Comparison of ENCODE assay signal across 8 cellular contexts in the genomic region with DNA sequence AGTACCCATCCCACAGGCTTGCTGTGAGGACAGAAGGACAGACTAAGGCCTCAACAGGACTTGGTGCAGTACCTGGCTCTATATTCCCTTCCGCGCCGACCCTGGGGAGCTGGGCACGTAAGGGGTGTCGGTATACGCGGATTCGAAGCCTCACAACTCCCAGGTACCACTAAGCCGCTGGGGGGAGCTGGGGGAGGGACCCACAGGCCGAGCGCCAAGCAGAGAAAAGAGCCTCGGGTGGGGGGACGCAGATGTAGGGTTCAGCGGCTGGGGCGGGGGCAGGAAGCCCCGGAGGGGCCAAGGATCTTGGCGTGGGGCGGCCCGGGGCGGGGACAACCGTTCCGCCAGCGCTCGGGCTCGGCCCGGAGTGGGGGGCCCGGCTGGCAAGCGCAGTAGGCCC.
DNase-seq lines count a peak whose midpoint lies in the region; ATAC-seq and TF ChIP-seq lines count a peak whose summit lies in the region.

No MANE protein-coding gene starts in this region.

- no peak overlapping the region for H3K18ac ChIP-seq in H9 (ENCODE audit: insufficient read length, low read depth, low read length)

- no peaks in the 10 kb centered on the region for H3K4me1 ChIP-seq in H9 (ENCODE audit: insufficient read depth, low read length)
- no peaks in the 10 kb centered on the region for H3K4me1 ChIP-seq in foreskin keratinocyte

- no CpG with 5 or more reads among the region's 28 CpGs for WGBS in H9 (ENCODE audit: extremely low coverage, insufficient read length, low lambda C conversion rate)

- peak overlapping the region; percentile 92 for H3K4me3 ChIP-seq in GM06990 (replicated peaks; ENCODE audit: low read depth, low read length)

- peaks cover 15 to 32% (median 25%) of the 10 kb centered on the region in 3 experiments; a peak in 6 of 7 replicates for H3K36me3 Mint-ChIP-seq in H9 (ENCODE audit: insufficient read depth in 1 of 3, low read depth in 3 of 3)
- H3K36me3 Mint-ChIP-seq in activated T-helper 1 cell treated with anti-CD3 and anti-CD28 coated beads, Interleukin-12 subunit alpha, Interleukin-12 subunit beta, Interleukin-2, Interleukin-4 antibody, amounts not matched to agents 30 ng/mL and 10 ng/mL and 1 ng/mL, durations not matched to agents 14 hours and 24 hours and 36 hours (ENCODE audit: low read depth), result peaks cover 26% of the 10 kb centered on the region

- peak overlapping the region; percentile 90 to 96 for H3K4me3 Mint-ChIP-seq in H9
- H3K4me3 Mint-ChIP-seq in activated T-helper 1 cell treated with anti-CD3 and anti-CD28 coated beads, Interleukin-12 subunit alpha, Interleukin-12 subunit beta, Interleukin-2, Interleukin-4 antibody, amounts not matched to agents 30 ng/mL and 10 ng/mL and 1 ng/mL, durations not matched to agents 14 hours and 24 hours and 36 hours, result peak overlapping the region; percentile 95

- no peak overlapping the region for H4K8ac ChIP-seq in H9 (replicated peaks; ENCODE audit: insufficient read length, low read depth, low read length)

- peaks cover 4% of the 10 kb centered on the region for H3K23me2 ChIP-seq in H9 (ENCODE audit: insufficient read length, low read depth, low read length, poor library complexity, severe bottlenecking)

- H3T11ph ChIP-seq in H9 (ENCODE audit: low read length), result no peak overlapping the region

- no peaks in the 10 kb centered on the region for H4K20me1 ChIP-seq in H9 (ENCODE audit: control insufficient read depth, insufficient read depth, insufficient read length)

- peaks cover 8% of the 10 kb centered on the region for H3K79me1 ChIP-seq in H9 (ENCODE audit: insufficient read depth, low read depth, low read length, poor library complexity, severe bottlenecking)

- H2AK5ac ChIP-seq in H9 (ENCODE audit: insufficient read length, low read length), result no peak overlapping the region

- peaks cover 10% of the 10 kb centered on the region for H3K27me3 Mint-ChIP-seq in H9 (ENCODE audit: low read depth)
- peaks cover 6% of the 10 kb centered on the region for H3K27me3 Mint-ChIP-seq in activated T-helper 1 cell treated with anti-CD3 and anti-CD28 coated beads, Interleukin-12 subunit alpha, Interleukin-12 subunit beta, Interleukin-2, Interleukin-4 antibody, amounts not matched to agents 30 ng/mL and 10 ng/mL and 1 ng/mL, durations not matched to agents 14 hours and 24 hours and 36 hours (ENCODE audit: insufficient read depth)

- no peak overlapping the region for H3K23ac ChIP-seq in H9 (ENCODE audit: insufficient read length, low read depth, low read length)

- ATAC-seq in foreskin keratinocyte (peak; percentile 36), omental fat pad (ENCODE audit: low FRiP score) (peak; percentile 22)

- TF ChIP-seq CTCF in GM06990 (IDR thresholded peaks at IDR 0.05; ENCODE audit: insufficient read depth, low read length, poor library complexity, severe bottlenecking) (peak; percentile 8), H9 (conservative IDR thresholded peaks at IDR 0.05) (no peak), foreskin keratinocyte (conservative IDR thresholded peaks at IDR 0.05) (no peak), omental fat pad (IDR thresholded peaks at IDR 0.05) (no peak)

- peaks cover 14% of the 10 kb centered on the region for H3K36me3 ChIP-seq in GM06990 (ENCODE audit: control insufficient read depth, insufficient read depth, low read length)

- H2AFZ ChIP-seq in H9 (ENCODE audit: low read length), result no peak overlapping the region

- peaks cover 10% of the 10 kb centered on the region; the same call in 1 of the 2 replicates for H3K79me2 ChIP-seq in H9 (ENCODE audit: insufficient read depth, low read length)

- no peak overlapping the region for H3K14ac ChIP-seq in H9 (ENCODE audit: insufficient read depth, low read length)

- H2BK20ac ChIP-seq in H9 (ENCODE audit: low read depth, low read length, poor library complexity, severe bottlenecking), result no peak overlapping the region

- no peak overlapping the region for H3K56ac ChIP-seq in H9 (ENCODE audit: insufficient read length, low read depth, low read length)

- no peak overlapping the region for H3K4ac ChIP-seq in H9 (ENCODE audit: low read depth, low read length)

- H3K9ac ChIP-seq in H9 (ENCODE audit: extremely low read depth, insufficient read length, low read length), result peak overlapping the region; percentile 60

- H2BK5ac ChIP-seq in H9 (ENCODE audit: insufficient read length, low read length), result no peak overlapping the region

- intact Hi-C loops in activated T-helper 1 cell treated with anti-CD3 and anti-CD28 coated beads, Interleukin-12 subunit alpha, Interleukin-12 subunit beta, Interleukin-2, Interleukin-4 antibody, amounts not matched to agents 30 ng/mL and 10 ng/mL and 1 ng/mL, durations not matched to agents 14 hours and 24 hours and 36 hours (cut with micrococcal nuclease), result loop anchor here (1.0 to 10.0 kb wide), 13 partner anchors 24 to 1461 kb away; a partner anchor contains a TSS

- no peak overlapping the region for H4K91ac ChIP-seq in H9 (ENCODE audit: insufficient read length, low read depth, low read length)

- no peak overlapping the region for H2BK15ac ChIP-seq in H9 (ENCODE audit: low read depth, low read length)

- no peaks in the 10 kb centered on the region for H3K9me3 ChIP-seq in H9 (ENCODE audit: control insufficient read depth, low read depth, low read length)

- no peaks in the 10 kb centered on the region for H3K9me3 Mint-ChIP-seq in H9
- no peaks in the 10 kb centered on the region for H3K9me3 Mint-ChIP-seq in activated T-helper 1 cell treated with anti-CD3 and anti-CD28 coated beads, Interleukin-12 subunit alpha, Interleukin-12 subunit beta, Interleukin-2, Interleukin-4 antibody, amounts not matched to agents 30 ng/mL and 10 ng/mL and 1 ng/mL, durations not matched to agents 14 hours and 24 hours and 36 hours

- H3K27me3 ChIP-seq in GM06990 (replicated peaks; ENCODE audit: control insufficient read depth, insufficient read depth, low read length) (no peaks in the 10 kb centered on the region), H9 (ENCODE audit: insufficient read depth, low read length) (no peaks in the 10 kb centered on the region), foreskin keratinocyte (peaks cover 4% of the 10 kb centered on the region)

- no peak overlapping the region for H3K27ac ChIP-seq in H9 (ENCODE audit: insufficient read length, low read depth, low read length)
- H3K27ac ChIP-seq in foreskin keratinocyte, result peak overlapping the region; percentile 54

- peak overlapping the region in 2 of 3 experiments; percentile 85 to 90; a peak in 2 of 7 replicates for H3K27ac Mint-ChIP-seq in H9
- H3K27ac Mint-ChIP-seq in activated T-helper 1 cell treated with anti-CD3 and anti-CD28 coated beads, Interleukin-12 subunit alpha, Interleukin-12 subunit beta, Interleukin-2, Interleukin-4 antibody, amounts not matched to agents 30 ng/mL and 10 ng/mL and 1 ng/mL, durations not matched to agents 14 hours and 24 hours and 36 hours, result peak overlapping the region; percentile 86

- no peak overlapping the region for H2BK120ac ChIP-seq in H9 (ENCODE audit: low read depth, low read length, poor library complexity, severe bottlenecking)

- peak overlapping the region; percentile 97 for H3K4me2 ChIP-seq in H9 (ENCODE audit: insufficient read depth, insufficient read length, low read length)

- no peak overlapping the region for H4K5ac ChIP-seq in H9 (ENCODE audit: insufficient read length, low read depth, low read length)

- H2BK12ac ChIP-seq in H9 (ENCODE audit: insufficient read length, low read depth, low read length), result no peak overlapping the region

- H3K4me1 Mint-ChIP-seq in H9, result peaks cover 18% of the 10 kb centered on the region in 2 experiments
- H3K4me1 Mint-ChIP-seq in activated T-helper 1 cell treated with anti-CD3 and anti-CD28 coated beads, Interleukin-12 subunit alpha, Interleukin-12 subunit beta, Interleukin-2, Interleukin-4 antibody, amounts not matched to agents 30 ng/mL and 10 ng/mL and 1 ng/mL, durations not matched to agents 14 hours and 24 hours and 36 hours (ENCODE audit: low read depth), result peaks cover 32% of the 10 kb centered on the region

- DNase-seq in GM06990 (ENCODE audit: extremely low read depth, insufficient read length) (peak; percentile 50), H9 (no peak), NCI-H2107 treated with DMSO at 0.1 percent for 48 hours (lab: John Stamatoyannopoulos, UW; ENCODE audit: unreplicated experiment) (peak; percentile 19), foreskin keratinocyte (peak; percentile 12 to 33), omental fat pad (ENCODE audit: low spot score) (no peak), DMS79 treated with DMSO at 0.1 percent for 48 hours (lab: John Stamatoyannopoulos, UW) (no peak), A172 (ENCODE audit: low spot score) (no peak)
- peak; percentile 31 for DNase-seq in activated T-helper 1 cell treated with anti-CD3 and anti-CD28 coated beads, Interleukin-12 subunit alpha, Interleukin-12 subunit beta, Interleukin-2, Interleukin-4 antibody, amounts not matched to agents 30 ng/mL and 10 ng/mL and 1 ng/mL, durations not matched to agents 14 hours and 24 hours and 36 hours (ENCODE audit: low spot score)

Comparison
In these comparisons a context has a peak if more than half of its experiments do, and no peak if none do; other contexts are left out.
1. DNase-seq: peak in GM06990 (single experiment), NCI-H2107 treated with DMSO at 0.1 percent for 48 hours (single experiment), activated T-helper 1 cell treated with anti-CD3 and anti-CD28 coated beads, Interleukin-12 subunit alpha, Interleukin-12 subunit beta, Interleukin-2, Interleukin-4 antibody, amounts not matched to agents 30 ng/mL and 10 ng/mL and 1 ng/mL, durations not matched to agents 14 hours and 24 hours and 36 hours (single experiment) and foreskin keratinocyte (2 of 2); none in H9 (single experiment), omental fat pad (single experiment), DMS79 treated with DMSO at 0.1 percent for 48 hours (single experiment) and A172 (single experiment).